ENCODE assay signal across 14 cellular contexts in the genomic region with DNA sequence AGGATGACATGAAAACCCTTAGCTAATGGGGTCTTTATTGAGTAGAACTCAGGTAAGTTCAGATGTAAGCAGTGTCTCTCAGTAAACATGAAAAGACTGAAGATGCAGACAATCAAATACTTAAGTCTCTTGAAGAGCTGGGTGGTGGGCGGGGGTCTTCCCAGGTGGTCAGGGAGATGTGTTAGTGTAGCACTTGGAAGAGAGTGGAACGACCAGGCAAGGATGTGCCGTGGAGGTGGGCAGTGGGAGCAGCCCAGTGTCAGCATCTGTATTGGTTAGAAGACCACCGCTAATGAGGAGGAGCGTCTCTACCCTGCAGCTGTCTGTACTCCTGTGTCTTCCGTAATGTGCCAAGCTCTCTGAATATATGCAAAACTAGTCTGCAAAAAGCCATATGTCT.
"Had no signal": no experiment of that assay in that cellular context is flagged by ENCODE, and none has a peak within 500 bp of the region (broad histone marks: within the 10 kb centered on the region; RNA-seq: fewer than 3 reads in every experiment).

No MANE protein-coding gene starts in this region.

- DNase-seq: activated CD4-positive, alpha-beta T cell treated with anti-CD3 and anti-CD28 coated beads for 36 hours; activated CD8-positive, alpha-beta T cell treated with anti-CD3 and anti-CD28 coated beads for 36 hours; activated naive CD4-positive, alpha-beta T cell treated with Interleukin-2 at 50 U/mL for 16 hours; activated naive CD8-positive, alpha-beta T cell treated with anti-CD3 and anti-CD28 coated beads, Interleukin-2, amount 50 U/mL, for 24 hours; cortex of kidney; effector memory CD4-positive, alpha-beta T cell; erythroblast; foreskin melanocyte; left ventricle myocardium superior; retina; upper lobe of right lung had no signal

- H3K27me3 ChIP-seq: neural progenitor cell had no signal

- H3K27ac Mint-ChIP-seq: activated CD4-positive, alpha-beta T cell treated with anti-CD3 and anti-CD28 coated beads for 36 hours; activated CD8-positive, alpha-beta T cell treated with anti-CD3 and anti-CD28 coated beads for 36 hours; activated naive CD8-positive, alpha-beta T cell treated with anti-CD3 and anti-CD28 coated beads, Interleukin-2, amount 50 U/mL, for 24 hours; neural progenitor cell had no signal

- H3K4me3 Mint-ChIP-seq: activated CD4-positive, alpha-beta T cell treated with anti-CD3 and anti-CD28 coated beads for 36 hours; activated CD8-positive, alpha-beta T cell treated with anti-CD3 and anti-CD28 coated beads for 36 hours; activated naive CD8-positive, alpha-beta T cell treated with anti-CD3 and anti-CD28 coated beads, Interleukin-2, amount 50 U/mL, for 24 hours had no signal

- ATAC-seq: activated CD4-positive, alpha-beta T cell treated with anti-CD3 and anti-CD28 coated beads for 36 hours; activated CD8-positive, alpha-beta T cell treated with anti-CD3 and anti-CD28 coated beads for 36 hours; activated naive CD8-positive, alpha-beta T cell treated with anti-CD3 and anti-CD28 coated beads, Interleukin-2, amount 50 U/mL, for 24 hours; left ventricle myocardium superior; upper lobe of right lung had no signal

- H3K9me3 Mint-ChIP-seq: activated CD8-positive, alpha-beta T cell treated with anti-CD3 and anti-CD28 coated beads for 36 hours; activated naive CD8-positive, alpha-beta T cell treated with anti-CD3 and anti-CD28 coated beads, Interleukin-2, amount 50 U/mL, for 24 hours; neural progenitor cell had no signal

- H3K36me3 ChIP-seq: neural progenitor cell, upper lobe of right lung had no signal

- H3K27ac ChIP-seq: neural progenitor cell, skin epidermis, upper lobe of right lung had no signal

- H3K4me3 ChIP-seq: neural progenitor cell, skin epidermis, upper lobe of right lung had no signal

- H3K9me3 ChIP-seq: upper lobe of right lung had no signal

- FAIRE-seq: keratinocyte had no signal
